Comparison of ENCODE assay signal across 1 cellular context in the genomic region with DNA sequence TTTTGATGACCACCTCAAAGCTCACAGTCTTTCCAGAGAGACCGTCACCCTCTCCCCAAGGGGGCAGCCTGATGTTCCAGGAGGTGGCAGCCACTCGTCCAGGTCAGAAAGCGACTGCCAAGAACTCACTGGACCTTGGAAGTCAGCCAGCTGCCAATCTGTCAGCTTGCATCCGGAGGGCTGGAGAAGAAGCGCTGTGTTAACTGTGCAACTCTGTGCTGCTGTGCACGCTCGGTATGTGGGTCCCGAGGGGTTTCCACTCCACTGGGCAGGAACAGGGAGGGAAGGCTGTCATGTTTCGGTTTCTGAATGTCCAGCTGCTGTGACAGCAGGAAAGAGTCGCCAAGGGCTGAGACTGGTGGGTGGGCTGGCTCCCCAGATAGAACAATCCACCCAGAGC.
TF ChIP-seq lines count a peak whose summit lies in the region.

No MANE protein-coding gene starts in this region.

TF ChIP-seq in HepG2, 621 proteins besides CTCF, POLR2A, EP300 and RAD21:
- TF ChIP-seq FOXJ3 (CRISPR knock-in tag; IDR thresholded peaks at IDR 0.05; ENCODE audit: borderline replicate concordance) = no peak
- no peak for TF ChIP-seq FOSL1 (CRISPR knock-in tag; IDR thresholded peaks at IDR 0.05; ENCODE audit: borderline replicate concordance)
- TF ChIP-seq ZNF138 (CRISPR knock-in tag; IDR thresholded peaks at IDR 0.05; ENCODE audit: low read depth) = no peak
- TF ChIP-seq ZNF205 (CRISPR knock-in tag; IDR thresholded peaks at IDR 0.05) = no peak
- TF ChIP-seq KAT2B (IDR thresholded peaks at IDR 0.05; ENCODE audit: borderline replicate concordance, low read depth, low read length) = no peak
- TF ChIP-seq ZNF678 (CRISPR knock-in tag; IDR thresholded peaks at IDR 0.05) = no peak
